In the genomic region with DNA sequence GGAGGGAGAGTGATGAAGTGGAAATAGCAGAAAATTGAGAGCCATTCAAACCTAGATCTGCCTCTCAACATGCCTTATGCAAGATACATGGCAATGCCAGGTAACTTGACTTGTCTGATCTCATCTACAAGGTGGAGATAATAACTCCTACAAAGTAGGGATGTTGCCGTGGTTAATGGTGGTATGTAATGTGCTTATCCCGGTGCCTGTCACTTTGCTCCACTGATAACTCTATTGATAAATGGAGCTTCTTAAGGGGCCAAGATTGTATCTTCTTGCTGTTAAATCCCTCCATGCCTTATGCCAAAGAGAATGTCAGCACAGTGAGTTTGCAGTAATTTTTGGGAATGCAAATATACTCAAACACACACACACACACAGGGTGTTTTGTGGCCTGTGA, we compare ENCODE assay signal across 3 cellular contexts.
"Had no signal": no experiment of that assay in that cellular context is flagged by ENCODE, and none has a peak within 500 bp of the region (broad histone marks: within the 10 kb centered on the region; RNA-seq: fewer than 3 reads in every experiment).

No MANE protein-coding gene starts in this region.

- ATAC-seq: GM12878 had no signal

- DNase-seq: GDM1, GF-D8 had no signal

- H3K4me3 ChIP-seq: GM12878 had no signal
